Comparison of ENCODE assay signal across 34 cellular contexts in genomic region chr2:15670469-15670868, GRCh38.
DNase-seq lines count a peak whose midpoint lies in the region; ATAC-seq, FAIRE-seq and TF ChIP-seq lines count a peak whose summit lies in the region.
"Had no signal": no experiment of that assay in that cellular context is flagged by ENCODE, and none has a peak within 500 bp of the region (broad histone marks: within the 10 kb centered on the region; RNA-seq: fewer than 3 reads in every experiment).

No MANE protein-coding gene starts in this region.

- H3K79me2 ChIP-seq in H1 (ENCODE audit: control insufficient read depth in 1 of 2, insufficient read depth in 2 of 2, low read length in 2 of 2) (no peaks in the 10 kb centered on the region), trophoblast cell (ENCODE audit: control insufficient read depth, insufficient read depth, low read length, poor library complexity) (no peaks in the 10 kb centered on the region)

- H2BK15ac ChIP-seq in H1 (ENCODE audit: low read length), result peak overlapping the region; percentile 61; the same call in 1 of the 2 replicates
- H2BK15ac ChIP-seq in mesenchymal stem cell (ENCODE audit: low read depth, poor library complexity, severe bottlenecking), result no peak overlapping the region

- ATAC-seq in HG02870 (IDR thresholded peaks at IDR 0.05; ENCODE audit: unreplicated experiment) (no peak), left lung (no peak), Right ventricle myocardium inferior (no peak)
- ATAC-seq: A549; CD8-positive, alpha-beta T cell had no signal

- WGBS in H1 (ENCODE audit: extremely low coverage in 1 of 2, insufficient coverage in 1 of 2, insufficient read length in 1 of 2, insufficient replicate concordance in 2 of 2, low coverage in 1 of 2, low lambda C conversion rate in 2 of 2, missing lambda C conversion rate in 1 of 2), 2 experiments, result 93% methylated on average over 1 of the region's 1 CpG; no CpG with 5 or more reads in 1 of the 2 experiments
- WGBS in mesenchymal stem cell, result 82% methylated on average over 1 of the region's 1 CpG
- WGBS in trophoblast cell (ENCODE audit: extremely low coverage, insufficient coverage, insufficient read length), result no CpG with 5 or more reads among the region's 1 CpG

- H2BK12ac ChIP-seq in H1 (ENCODE audit: low read depth, low read length), result no peak overlapping the region
- H2BK12ac ChIP-seq in mesenchymal stem cell (ENCODE audit: low read length in 2 of 2), result no peak overlapping the region
- peak overlapping the region; percentile 34 for H2BK12ac ChIP-seq in trophoblast cell (ENCODE audit: low read length)

- POLR2A ChIA-PET in H1 (lab: Charles Lee; ENCODE audit: partially characterized antibody), result no interaction called here

- TF ChIP-seq RAD21 in H1 (IDR thresholded peaks at IDR 0.05 in 1 of 2, conservative IDR thresholded peaks at IDR 0.05 in 1 of 2; ENCODE audit: low read depth in 2 of 2, low read length in 2 of 2), result no peak

- H4K8ac ChIP-seq in H1 (ENCODE audit: extremely low read depth, insufficient read depth, low read length) (no peak overlapping the region), mesenchymal stem cell (ENCODE audit: low read length) (no peak overlapping the region), trophoblast cell (ENCODE audit: low read depth, low read length) (no peak overlapping the region)

- H3K4me3 ChIP-seq in H1 (ENCODE audit: extremely low read depth in 1 of 4, insufficient read depth in 2 of 4, low read depth in 3 of 4, low read length in 4 of 4) (no peak overlapping the region), mesenchymal stem cell (ENCODE audit: insufficient read depth in 1 of 2, low read depth in 1 of 2, low read length in 2 of 2) (no peak overlapping the region), trophoblast cell (ENCODE audit: low read depth, low read length) (no peak overlapping the region), left lung (no peak overlapping the region)
- H3K4me3 ChIP-seq: A549; BLaER1; BLaER1 treated with 17β-estradiol and CSF1 and Interleukin-3, amounts not matched to agents 10 nM and 100 nM had no signal

- CTCF ChIA-PET in H1 (lab: Charles Lee; ENCODE audit: partially characterized antibody), result interaction anchor here (1.0 to 2.2 kb wide), 9 partner anchors 20 to 938 kb away, joined by 3 to 5 read pairs (median 4); no protein-coding TSS in a partner anchor

- H3K56ac ChIP-seq in H1 (replicated peaks; ENCODE audit: insufficient read length, low read depth, low read length), result no peak overlapping the region

- no peak for TF ChIP-seq EP300 in H1 (IDR thresholded peaks at IDR 0.05; ENCODE audit: borderline replicate concordance in 1 of 2, low read depth in 2 of 2, low read length in 2 of 2)

- no peak overlapping the region for H3K18ac ChIP-seq in H1 (ENCODE audit: extremely low read depth, low read length)
- H3K18ac ChIP-seq in mesenchymal stem cell (ENCODE audit: low read depth in 1 of 2, low read length in 2 of 2), result no peak overlapping the region
- no peak overlapping the region for H3K18ac ChIP-seq in trophoblast cell (ENCODE audit: low read length)

- H2AFZ ChIP-seq in H1 (ENCODE audit: low read length), result no peak overlapping the region
- no peak overlapping the region for H2AFZ ChIP-seq in mesenchymal stem cell (ENCODE audit: low read depth, low read length)
- H2AFZ ChIP-seq in trophoblast cell (ENCODE audit: insufficient read depth, low read length, poor library complexity), result no peak overlapping the region

- H3K4ac ChIP-seq in H1 (replicated peaks; ENCODE audit: insufficient read length, low read depth, low read length) (no peak overlapping the region), mesenchymal stem cell (ENCODE audit: low read depth in 1 of 2, low read length in 2 of 2) (no peak overlapping the region), trophoblast cell (ENCODE audit: low read depth, low read length) (no peak overlapping the region)

- H3K79me1 ChIP-seq in H1 (ENCODE audit: low read depth, low read length) (no peaks in the 10 kb centered on the region), mesenchymal stem cell (replicated peaks; ENCODE audit: low read length, poor library complexity, severe bottlenecking) (no peaks in the 10 kb centered on the region), trophoblast cell (ENCODE audit: low read length) (peaks cover 13% of the 10 kb centered on the region)

- no peaks in the 10 kb centered on the region for H4K20me1 ChIP-seq in H1 (replicated peaks in 1 of 2; ENCODE audit: control insufficient read depth in 1 of 2, insufficient read depth in 2 of 2, low read length in 2 of 2)
- H4K20me1 ChIP-seq: BLaER1; BLaER1 treated with 17β-estradiol and CSF1 and Interleukin-3, amounts not matched to agents 10 nM and 100 nM had no signal

- H2BK20ac ChIP-seq in H1 (ENCODE audit: low read length), result no peak overlapping the region

- H3K23ac ChIP-seq in H1 (ENCODE audit: insufficient read length) (no peak overlapping the region), mesenchymal stem cell (ENCODE audit: low read length in 2 of 2) (no peak overlapping the region), trophoblast cell (ENCODE audit: low read length) (no peak overlapping the region)

- H4K91ac ChIP-seq in H1 (replicated peaks; ENCODE audit: insufficient read length, low read length), result no peak overlapping the region
- no peak overlapping the region for H4K91ac ChIP-seq in mesenchymal stem cell (ENCODE audit: low read length)
- H4K91ac ChIP-seq in trophoblast cell (ENCODE audit: low read depth, low read length), result no peak overlapping the region

- FAIRE-seq in H1 (lab: Jason Lieb, UNC), result no peak
- FAIRE-seq: A204.1, A549, D721Med had no signal

- peaks cover 0 to 2% (median 0%) of the 10 kb centered on the region in 4 experiments; a peak in 2 of 7 replicates for H3K4me1 ChIP-seq in H1 (replicated peaks in 1 of 4; ENCODE audit: control insufficient read depth in 3 of 4, insufficient read depth in 4 of 4, low read length in 3 of 4)
- peaks cover 24% of the 10 kb centered on the region for H3K4me1 ChIP-seq in mesenchymal stem cell (ENCODE audit: control insufficient read depth, insufficient read depth, low read depth, low read length)
- peaks cover 15 to 28% of the 10 kb centered on the region in 2 experiments for H3K4me1 ChIP-seq in trophoblast cell (ENCODE audit: control insufficient read depth in 1 of 2, insufficient read depth in 2 of 2, low read length in 2 of 2)
- no peaks in the 10 kb centered on the region for H3K4me1 ChIP-seq in left lung
- H3K4me1 ChIP-seq: BE2C had no signal

- no peaks in the 10 kb centered on the region; the same call in 1 of the 2 replicates for H3K23me2 ChIP-seq in H1 (ENCODE audit: low read depth, low read length)

- H3K27ac ChIP-seq in H1 (ENCODE audit: low read depth, low read length) (no peak overlapping the region), mesenchymal stem cell (ENCODE audit: low read length, poor library complexity, severe bottlenecking) (no peak overlapping the region), trophoblast cell (ENCODE audit: low read depth, low read length) (no peak overlapping the region), left lung (no peak overlapping the region)
- H3K27ac ChIP-seq: 22Rv1; A549; BLaER1; BLaER1 treated with 17β-estradiol and CSF1 and Interleukin-3, amounts not matched to agents 10 nM and 100 nM; C4-2B had no signal

- H2BK5ac ChIP-seq in H1 (ENCODE audit: low read depth, low read length), result no peak overlapping the region
- no peak overlapping the region for H2BK5ac ChIP-seq in mesenchymal stem cell (ENCODE audit: low read depth, low read length, poor library complexity, severe bottlenecking)
- no peak overlapping the region for H2BK5ac ChIP-seq in trophoblast cell (ENCODE audit: low read depth, low read length, poor library complexity)

- TF ChIP-seq CTCF in H1 (IDR thresholded peaks at IDR 0.05; ENCODE audit: control extremely low read depth in 1 of 3, insufficient read depth in 1 of 3, low read depth in 1 of 3, low read length in 3 of 3) (no peak), left lung (IDR thresholded peaks at IDR 0.05) (no peak)

- H2BK120ac ChIP-seq in H1 (replicated peaks; ENCODE audit: low read depth, low read length) (no peak overlapping the region), mesenchymal stem cell (ENCODE audit: low read depth, low read length) (no peak overlapping the region), trophoblast cell (ENCODE audit: insufficient read depth, low read length, poor library complexity) (no peak overlapping the region)

- intact Hi-C loops in left lung (cut with DNase I), result no loop called here
- intact Hi-C loops in Right ventricle myocardium inferior (cut with DNase I), result no loop called here

- TF ChIP-seq POLR2A in H1 (IDR thresholded peaks at IDR 0.05; ENCODE audit: control extremely low read depth in 1 of 2, low read depth in 2 of 2, low read length in 2 of 2), result no peak

- H2AK5ac ChIP-seq in H1 (ENCODE audit: low read depth, low read length), result no peak overlapping the region
- peak overlapping the region; percentile 90 for H2AK5ac ChIP-seq in mesenchymal stem cell (ENCODE audit: low read length, severe bottlenecking)
- no peak overlapping the region for H2AK5ac ChIP-seq in trophoblast cell (ENCODE audit: low read length)

- H4K12ac ChIP-seq in trophoblast cell (ENCODE audit: low read depth, low read length), result no peak overlapping the region

- H3K36me3 ChIP-seq in H1 (ENCODE audit: control insufficient read depth in 2 of 4, insufficient read depth in 4 of 4, low read length in 3 of 4) (no peaks in the 10 kb centered on the region), mesenchymal stem cell (ENCODE audit: control insufficient read depth in 1 of 2, insufficient read depth in 2 of 2, low read depth in 1 of 2, low read length in 2 of 2) (no peaks in the 10 kb centered on the region), trophoblast cell (ENCODE audit: control insufficient read depth in 1 of 2, insufficient read depth in 2 of 2, low read length in 2 of 2) (no peaks in the 10 kb centered on the region), left lung (no peaks in the 10 kb centered on the region)
- H3K36me3 ChIP-seq: BE2C; BLaER1; BLaER1 treated with 17β-estradiol and CSF1 and Interleukin-3, amounts not matched to agents 10 nM and 100 nM had no signal

- H3K4me2 ChIP-seq in H1 (ENCODE audit: insufficient read depth in 1 of 2, low read depth in 2 of 2, low read length in 2 of 2), result no peak overlapping the region
- H3K4me2 ChIP-seq in mesenchymal stem cell (ENCODE audit: low read length, poor library complexity, severe bottlenecking), result no peak overlapping the region
- no peak overlapping the region for H3K4me2 ChIP-seq in trophoblast cell (ENCODE audit: low read length)
- H3K4me2 ChIP-seq: A549; BLaER1; BLaER1 treated with 17β-estradiol and CSF1 and Interleukin-3, amounts not matched to agents 10 nM and 100 nM had no signal

- DNase-seq in SK-N-DZ (ENCODE audit: low spot score), result peak; percentile 95
- DNase-seq in H1 (ENCODE audit: low read depth in 1 of 2, low spot score in 2 of 2), result no peak
- no peak for DNase-seq in mesenchymal stem cell
- no peak for DNase-seq in trophoblast cell
- no peak for DNase-seq in NCI-H510A treated with DMSO at 0.1 percent for 48 hours (lab: John Stamatoyannopoulos, UW)
- DNase-seq in left lung, result no peak
- DNase-seq in Right ventricle myocardium inferior (ENCODE audit: missing footprints), result no peak
- DNase-seq: 8988T; ACHN; AML-193; BE2C; C1 segment of cervical spinal cord; Caco-2; Calu3; CD4-positive, alpha-beta memory T cell; CD4-positive, alpha-beta T cell; CD4-positive, CD25-positive, alpha-beta regulatory T cell; CD8-positive, alpha-beta memory T cell; CD8-positive, alpha-beta T cell; COR-L47; DMS 273 treated with DMSO at 0.1 percent for 48 hours; DMS153; DMS79; DMS79 treated with DMSO at 0.1 percent for 48 hours; DND-41; EL had no signal

- no peaks in the 10 kb centered on the region for H3K27me3 ChIP-seq in H1 (replicated peaks in 1 of 4; ENCODE audit: control insufficient read depth in 3 of 4, extremely low read depth in 1 of 4, insufficient read depth in 3 of 4, low read length in 3 of 4)
- peaks cover 0 to 10% of the 10 kb centered on the region in 2 experiments for H3K27me3 ChIP-seq in mesenchymal stem cell (ENCODE audit: control insufficient read depth in 1 of 2, insufficient read depth in 1 of 2, low read length in 2 of 2)
- no peaks in the 10 kb centered on the region for H3K27me3 ChIP-seq in trophoblast cell (ENCODE audit: insufficient read depth, low read length)
- no peaks in the 10 kb centered on the region for H3K27me3 ChIP-seq in left lung
- H3K27me3 ChIP-seq: BE2C; BLaER1; BLaER1 treated with 17β-estradiol and CSF1 and Interleukin-3, amounts not matched to agents 10 nM and 100 nM had no signal

- H3K9me3 ChIP-seq in H1 (ENCODE audit: insufficient read depth in 2 of 2, low read depth in 1 of 2, low read length in 1 of 2), result peaks cover 3% of the 10 kb centered on the region in 2 experiments; a peak in 1 of 4 replicates
- no peaks in the 10 kb centered on the region for H3K9me3 ChIP-seq in mesenchymal stem cell (ENCODE audit: control insufficient read depth, low read length)
- H3K9me3 ChIP-seq in trophoblast cell (ENCODE audit: insufficient read depth, low read depth, low read length), result no peaks in the 10 kb centered on the region
- H3K9me3 ChIP-seq in left lung, result no peaks in the 10 kb centered on the region
- H3K9me3 ChIP-seq: A549; BE2C; BLaER1; BLaER1 treated with 17β-estradiol and CSF1 and Interleukin-3, amounts not matched to agents 10 nM and 100 nM; Caco-2 had no signal

- H3K9ac ChIP-seq in H1 (replicated peaks in 1 of 4; ENCODE audit: extremely low read depth in 1 of 4, low read depth in 3 of 4, low read length in 3 of 4), result no peak overlapping the region
- no peak overlapping the region for H3K9ac ChIP-seq in mesenchymal stem cell (ENCODE audit: low read length)
- no peak overlapping the region for H3K9ac ChIP-seq in trophoblast cell (ENCODE audit: low read length)
- H3K9ac ChIP-seq: BLaER1; BLaER1 treated with 17β-estradiol and CSF1 and Interleukin-3, amounts not matched to agents 10 nM and 100 nM had no signal

- no peak overlapping the region for H3K14ac ChIP-seq in H1 (ENCODE audit: insufficient read length)
- H3K14ac ChIP-seq in mesenchymal stem cell (ENCODE audit: low read length in 2 of 2), result no peak overlapping the region
- no peak overlapping the region for H3K14ac ChIP-seq in trophoblast cell (ENCODE audit: low read length)

- no peak overlapping the region for H4K5ac ChIP-seq in H1 (ENCODE audit: insufficient read length, low read depth, low read length)
